In genomic region chr4:37008199-37008598, GRCh38 we compare ENCODE assay signal across 1 cellular context.
TF ChIP-seq lines count a peak whose summit lies in the region.

No MANE protein-coding gene starts in this region.

TF ChIP-seq in K562, 482 proteins besides CTCF, POLR2A, EP300 and RAD21 (continued from another document and continues in another):
- TF ChIP-seq GTF3C2 (IDR thresholded peaks at IDR 0.05; ENCODE audit: borderline replicate concordance, extremely low read depth, insufficient read length) (no peak), DMBX1 (CRISPR knock-in tag; IDR thresholded peaks at IDR 0.05; ENCODE audit: borderline replicate concordance) (peak; percentile 76), ILF3 (IDR thresholded peaks at IDR 0.05; ENCODE audit: borderline replicate concordance) (no peak), SIRT6 (IDR thresholded peaks at IDR 0.05; ENCODE audit: low read depth, low read length) (no peak), CBFB (CRISPR knock-in tag; IDR thresholded peaks at IDR 0.05) (no peak), CGGBP1 (CRISPR knock-in tag; IDR thresholded peaks at IDR 0.05) (no peak), KDM4B (IDR thresholded peaks at IDR 0.05; ENCODE audit: borderline replicate concordance in 2 of 2, low read depth in 1 of 2) (no peak), ZNF12 (CRISPR knock-in tag; IDR thresholded peaks at IDR 0.05) (no peak), CXXC5 (CRISPR knock-in tag; IDR thresholded peaks at IDR 0.05) (0 out of 2 replicates have a peak, but pooled peaks have one; percentile 13), ZNF316 (IDR thresholded peaks at IDR 0.05) (peak; percentile 48), TGIF2 (CRISPR knock-in tag; IDR thresholded peaks at IDR 0.05) (no peak), SNAPC5 (CRISPR knock-in tag; IDR thresholded peaks at IDR 0.05) (no peak), MAZ (CRISPR knock-in tag; conservative IDR thresholded peaks at IDR 0.05 in 1 of 2, IDR thresholded peaks at IDR 0.05 in 1 of 2) (no peak), MAFF (IDR thresholded peaks at IDR 0.05; ENCODE audit: low read length) (peak; percentile 51; the same call in 1 of the 2 replicates), NCOA2 (IDR thresholded peaks at IDR 0.05; ENCODE audit: partially characterized antibody in 2 of 2) (no peak), FIP1L1 (IDR thresholded peaks at IDR 0.05; ENCODE audit: low read depth, low read length, poor library complexity, severe bottlenecking) (no peak), ZNF518B (CRISPR knock-in tag; IDR thresholded peaks at IDR 0.05) (no peak), ZNF274 (IDR thresholded peaks at IDR 0.05; ENCODE audit: borderline replicate concordance, low read depth, low read length) (no peak), THAP7 (CRISPR knock-in tag; IDR thresholded peaks at IDR 0.05) (no peak), ZNF79 (CRISPR knock-in tag; IDR thresholded peaks at IDR 0.05; ENCODE audit: low read depth) (no peak), CCAR2 (IDR thresholded peaks at IDR 0.05; ENCODE audit: low read depth, low read length) (no peak), ZNF583 (CRISPR knock-in tag; IDR thresholded peaks at IDR 0.05) (no peak), THRA (IDR thresholded peaks at IDR 0.05) (no peak), ELF4 (CRISPR knock-in tag; IDR thresholded peaks at IDR 0.05) (no peak), GABPA (tag; conservative IDR thresholded peaks at IDR 0.05; ENCODE audit: low read depth) (no peak), ZNF277 (CRISPR knock-in tag; IDR thresholded peaks at IDR 0.05; ENCODE audit: borderline replicate concordance) (no peak), POLR2G (IDR thresholded peaks at IDR 0.05; ENCODE audit: low read depth, low read length) (no peak), GABPB2 (CRISPR knock-in tag; conservative IDR thresholded peaks at IDR 0.05) (no peak), FOXJ3 (CRISPR knock-in tag; IDR thresholded peaks at IDR 0.05) (no peak), KHSRP (IDR thresholded peaks at IDR 0.05) (no peak), SMARCE1 (IDR thresholded peaks at IDR 0.05) (no peak), ZFP30 (CRISPR knock-in tag; IDR thresholded peaks at IDR 0.05; ENCODE audit: borderline replicate concordance) (no peak), NFE2L1 (tag; IDR thresholded peaks at IDR 0.05; ENCODE audit: borderline replicate concordance, low read depth) (peak; percentile 26; the same call in 1 of the 2 replicates), ID3 (CRISPR knock-in tag; IDR thresholded peaks at IDR 0.05) (no peak), ID3 (tag; IDR thresholded peaks at IDR 0.05) (no peak), RNF2 (IDR thresholded peaks at IDR 0.05) (no peak), MTA1 (IDR thresholded peaks at IDR 0.05; ENCODE audit: borderline replicate concordance) (no peak), U2AF2 (optimal IDR thresholded peaks at IDR 0.05; ENCODE audit: low read depth, low read length) (no peak), MCM7 (IDR thresholded peaks at IDR 0.05) (no peak), MTA3 (IDR thresholded peaks at IDR 0.05; ENCODE audit: borderline replicate concordance) (no peak), ZNF41 (CRISPR knock-in tag; conservative IDR thresholded peaks at IDR 0.05) (0 out of 2 replicates have a peak, but pooled peaks have one; percentile 5), ASH1L (IDR thresholded peaks at IDR 0.05; ENCODE audit: borderline replicate concordance, low read depth, partially characterized antibody) (no peak), NR3C1 (CRISPR knock-in tag; IDR thresholded peaks at IDR 0.05) (no peak), CHD2 (IDR thresholded peaks at IDR 0.05; ENCODE audit: low read depth, low read length) (no peak), ZNF3 (CRISPR knock-in tag; IDR thresholded peaks at IDR 0.05) (no peak), NR2C1 (IDR thresholded peaks at IDR 0.05) (no peak), NR2C1 (tag; IDR thresholded peaks at IDR 0.05) (peak; percentile 47; the same call in 1 of the 2 replicates), TFE3 (CRISPR knock-in tag; IDR thresholded peaks at IDR 0.05) (no peak), ZNF778 (CRISPR knock-in tag; IDR thresholded peaks at IDR 0.05) (no peak), KDM2B (CRISPR knock-in tag; IDR thresholded peaks at IDR 0.05) (no peak), FOXO4 (CRISPR knock-in tag; IDR thresholded peaks at IDR 0.05) (no peak), NCOR1 (IDR thresholded peaks at IDR 0.05) (no peak), HSF4 (CRISPR knock-in tag; IDR thresholded peaks at IDR 0.05; ENCODE audit: borderline replicate concordance) (no peak), IRF9 (tag; IDR thresholded peaks at IDR 0.05) (no peak), SAP30 (IDR thresholded peaks at IDR 0.05; ENCODE audit: borderline replicate concordance, insufficient read depth, low read depth, low read length, poor library complexity, severe bottlenecking) (no peak), NFIC (IDR thresholded peaks at IDR 0.05) (no peak), HMGN3 (IDR thresholded peaks at IDR 0.05; ENCODE audit: borderline replicate concordance, extremely low read depth, insufficient read length, low read depth, low read length) (no peak), SMARCC2 (IDR thresholded peaks at IDR 0.05; ENCODE audit: low read depth) (no peak), HMBOX1 (IDR thresholded peaks at IDR 0.05) (no peak), TCFL5 (CRISPR knock-in tag; conservative IDR thresholded peaks at IDR 0.05) (no peak), SIX5 (IDR thresholded peaks at IDR 0.05; ENCODE audit: borderline replicate concordance in 1 of 2, insufficient read depth in 1 of 2, low read depth in 1 of 2, low read length in 2 of 2) (no peak)
